Comparison of ENCODE assay signal across 22 cellular contexts in genomic region chr5:79205965-79206364, GRCh38. TPM values are rescaled to one million over a fixed set of nuclear protein-coding genes. Genes with fewer than 3 reads are reported as not detected.
DNase-seq lines count a peak whose midpoint lies in the region; ATAC-seq, FAIRE-seq and TF ChIP-seq lines count a peak whose summit lies in the region.
"Had no signal": no experiment of that assay in that cellular context is flagged by ENCODE, and none has a peak within 500 bp of the region (broad histone marks: within the 10 kb centered on the region; RNA-seq: fewer than 3 reads in every experiment).

No MANE protein-coding gene starts in this region.

- H3K79me2 ChIP-seq in mammary epithelial cell (ENCODE audit: insufficient read depth, low read length) (no peaks in the 10 kb centered on the region), PC-3 (ENCODE audit: low read length) (no peaks in the 10 kb centered on the region)

- H3K4me3 ChIP-seq in mammary epithelial cell (replicated peaks in 1 of 3; ENCODE audit: insufficient read depth in 1 of 3, low read depth in 2 of 3, low read length in 3 of 3): no peak overlapping the region
- H3K4me3 ChIP-seq in breast epithelium: no peak overlapping the region
- no peak overlapping the region for H3K4me3 ChIP-seq in PC-3 (ENCODE audit: low read length)
- no peak overlapping the region for H3K4me3 ChIP-seq in lower lobe of right lung
- no peak overlapping the region for H3K4me3 ChIP-seq in Peyer's patch
- H3K4me3 ChIP-seq: GM12878, PC-9, SJCRH30 had no signal

- H3K9ac ChIP-seq in mammary epithelial cell (ENCODE audit: insufficient read depth, low read length) (no peak overlapping the region), PC-3 (ENCODE audit: low read length) (no peak overlapping the region)
- H3K9ac ChIP-seq: KMS-11 had no signal

- no peak for TF ChIP-seq POLR2A in breast epithelium (IDR thresholded peaks at IDR 0.05)
- TF ChIP-seq POLR2A in Peyer's patch (IDR thresholded peaks at IDR 0.05): no peak

- dilution Hi-C loops in mammary epithelial cell (cut with HindIII; ENCODE audit: low sequenced_read_pairs): no loop called here

- H3K27ac ChIP-seq in mammary epithelial cell (ENCODE audit: insufficient read depth, low read depth, low read length) (no peak overlapping the region), breast epithelium (no peak overlapping the region), PC-3 (ENCODE audit: low read length) (no peak overlapping the region), lower lobe of right lung (no peak overlapping the region), Peyer's patch (no peak overlapping the region)
- H3K27ac ChIP-seq: KMS-11, PC-9, SJCRH30 had no signal

- no peaks in the 10 kb centered on the region for H3K9me2 ChIP-seq in PC-3 (replicated peaks; ENCODE audit: low read length)

- H3K4me1 ChIP-seq in mammary epithelial cell (ENCODE audit: insufficient read depth, low read length): no peaks in the 10 kb centered on the region
- no peaks in the 10 kb centered on the region for H3K4me1 ChIP-seq in breast epithelium
- H3K4me1 ChIP-seq in PC-3 (ENCODE audit: insufficient read depth, low read length): peaks cover 13% of the 10 kb centered on the region
- H3K4me1 ChIP-seq in lower lobe of right lung: no peaks in the 10 kb centered on the region
- no peaks in the 10 kb centered on the region for H3K4me1 ChIP-seq in Peyer's patch
- H3K4me1 ChIP-seq: SJCRH30 had no signal

- H4K20me1 ChIP-seq in mammary epithelial cell (ENCODE audit: insufficient read depth, low read length) (no peaks in the 10 kb centered on the region), PC-3 (ENCODE audit: low read length) (no peaks in the 10 kb centered on the region)

- CTCF ChIA-PET in mammary epithelial cell (lab: Charles Lee; ENCODE audit: low non-redundant PET): no interaction called here
- CTCF ChIA-PET in PC-3 (lab: Charles Lee): interaction anchor here (0.6 kb wide), 1 partner anchor 296 kb away, joined by 3 read pairs; no protein-coding TSS in a partner anchor

- no peak for FAIRE-seq in GM19239 (lab: Jason Lieb, UNC)
- FAIRE-seq: A204.1, GM12878, H1 had no signal

- 54% methylated on average over 3 of the region's 3 CpGs for WGBS in mammary epithelial cell (ENCODE audit: low coverage, missing lambda C conversion rate)

- intact Hi-C loops in mammary epithelial cell (cut with micrococcal nuclease) (no loop called here), breast epithelium (cut with DNase I; ENCODE audit: low total_unique reads) (no loop called here), PC-3 (cut with micrococcal nuclease) (loop anchor here (10.0 kb wide), 1 partner anchor 181 kb away; no protein-coding TSS in a partner anchor), lower lobe of right lung (cut with DNase I) (no loop called here)

- no TSS peak for BruUV-seq in mammary epithelial cell (replicated peaks; lab: Mats Ljungman, UMichigan)
- no TSS peak for BruUV-seq in PC-3 (replicated peaks; lab: Mats Ljungman, UMichigan)

- no peak for TF ChIP-seq CTCF in mammary epithelial cell (conservative IDR thresholded peaks at IDR 0.05 in 1 of 2, IDR thresholded peaks at IDR 0.05 in 1 of 2; ENCODE audit: extremely low read depth in 1 of 2, insufficient read depth in 1 of 2, low read depth in 1 of 2, low read length in 2 of 2)
- TF ChIP-seq CTCF in breast epithelium (IDR thresholded peaks at IDR 0.05): no peak
- no peak for TF ChIP-seq CTCF in PC-3 (conservative IDR thresholded peaks at IDR 0.05; ENCODE audit: low read depth, low read length)
- no peak for TF ChIP-seq CTCF in lower lobe of right lung (IDR thresholded peaks at IDR 0.05)
- TF ChIP-seq CTCF in Peyer's patch (IDR thresholded peaks at IDR 0.05): no peak

- H2AFZ ChIP-seq in mammary epithelial cell (ENCODE audit: low read depth, low read length) (peak overlapping the region; percentile 20), PC-3 (ENCODE audit: low read length) (no peak overlapping the region)
- H2AFZ ChIP-seq: PC-9 had no signal

- DNase-seq in mammary epithelial cell: no peak
- no peak for DNase-seq in breast epithelium (ENCODE audit: low spot score in 2 of 2)
- no peak for DNase-seq in PC-3
- no peak for DNase-seq in lower lobe of right lung
- no peak for DNase-seq in Peyer's patch
- no peak for DNase-seq in nucleus accumbens (lab: John Stamatoyannopoulos, UW)
- no peak for DNase-seq in SW480 (ENCODE audit: low spot score)
- DNase-seq in GM19239 (ENCODE audit: insufficient read length, low spot score): no peak
- DNase-seq: CD4-positive, alpha-beta memory T cell; DMS153; EL; NCI-H1436 treated with DMSO at 0.1 percent for 48 hours; NCI-H2081; NCI-H2171 treated with DMSO at 0.1 percent for 48 hours; NCI-H446; NCI-H69; PC-9; SJCRH30 had no signal

- POLR2A ChIA-PET in PC-3 (lab: Charles Lee; ENCODE audit: unreplicated experiment): no interaction called here

- no peaks in the 10 kb centered on the region for H3K9me3 ChIP-seq in mammary epithelial cell (replicated peaks; ENCODE audit: insufficient read depth, low read length)
- H3K9me3 ChIP-seq in breast epithelium: peaks cover 0 to 4% of the 10 kb centered on the region in 2 donors
- no peaks in the 10 kb centered on the region for H3K9me3 ChIP-seq in PC-3 (ENCODE audit: low read length)
- no peaks in the 10 kb centered on the region for H3K9me3 ChIP-seq in lower lobe of right lung
- H3K9me3 ChIP-seq in Peyer's patch: no peaks in the 10 kb centered on the region
- H3K9me3 ChIP-seq: SJCRH30 had no signal

- H3K4me2 ChIP-seq in mammary epithelial cell (ENCODE audit: insufficient read depth, low read depth, low read length): no peak overlapping the region
- H3K4me2 ChIP-seq in PC-3 (ENCODE audit: low read length): no peak overlapping the region
- H3K4me2 ChIP-seq: KMS-11, PC-9 had no signal

- H3K36me3 ChIP-seq in mammary epithelial cell (ENCODE audit: insufficient read depth, low read length) (no peaks in the 10 kb centered on the region), breast epithelium (no peaks in the 10 kb centered on the region), PC-3 (ENCODE audit: low read depth, low read length) (no peaks in the 10 kb centered on the region), lower lobe of right lung (no peaks in the 10 kb centered on the region), Peyer's patch (no peaks in the 10 kb centered on the region)
- H3K36me3 ChIP-seq: SJCRH30 had no signal

- ATAC-seq in PC-3 (peak; percentile 10; the same call in 1 of the 2 replicates), lower lobe of right lung (peak; percentile 24 to 29)
- ATAC-seq: GM12878 had no signal

- no peaks in the 10 kb centered on the region for H3F3A ChIP-seq in PC-3 (ENCODE audit: low read length, unreplicated experiment)

- H3K27me3 ChIP-seq in mammary epithelial cell (ENCODE audit: insufficient read depth, low read length) (no peaks in the 10 kb centered on the region), breast epithelium (no peaks in the 10 kb centered on the region), PC-3 (ENCODE audit: low read length) (no peaks in the 10 kb centered on the region), lower lobe of right lung (ENCODE audit: low read depth) (no peaks in the 10 kb centered on the region), Peyer's patch (no peaks in the 10 kb centered on the region)
- H3K27me3 ChIP-seq: SJCRH30 had no signal

- in situ Hi-C loops in mammary epithelial cell (cut with MboI; ENCODE audit: low sequenced_read_pairs in 2 of 2): no loop called here

RNA-seq across cellular contexts. Expression of gene JMY, which starts 30.0 kb away (rescaled TPM):
- total RNA-seq in mammary epithelial cell: 10 to 100 TPM in 1 of 2 donors, 1 to 10 TPM in 1; 7.5 to 16.8 TPM
- polyA plus RNA-seq in mammary epithelial cell: 1.5 TPM
- polyA minus RNA-seq in mammary epithelial cell: 3.2 TPM
- 10 to 100 TPM; 15.8 to 29.9 (median 16.1) TPM for total RNA-seq in breast epithelium
- 4.3 and 5.7 TPM in 2 replicates for total RNA-seq in PC-3 (2014; rRNA removed)
- 10.6 TPM for total RNA-seq in lower lobe of right lung
- total RNA-seq in Peyer's patch: 10 to 100 TPM; 10.3 to 16.5 (median 12.3) TPM
